In genomic region chr17:10135539-10136257, GRCh38 we compare ENCODE assay signal across 12 cellular contexts.
DNase-seq lines count a peak whose midpoint lies in the region; ATAC-seq, FAIRE-seq and TF ChIP-seq lines count a peak whose summit lies in the region.
"Had no signal": no experiment of that assay in that cellular context is flagged by ENCODE, and none has a peak within 500 bp of the region (broad histone marks: within the 10 kb centered on the region; RNA-seq: fewer than 3 reads in every experiment).

No MANE protein-coding gene starts in this region.

- no peaks in the 10 kb centered on the region for H3K36me3 ChIP-seq in sigmoid colon
- H3K36me3 ChIP-seq: ovary had no signal

- FAIRE-seq in D721Med (lab: Jason Lieb, UNC) = no peak
- FAIRE-seq: HepG2 had no signal

- WGBS in sigmoid colon, 2 donors = 51 to 72% methylated on average over 12 of the region's 12 CpGs

- intact Hi-C loops in left ventricle myocardium superior (cut with micrococcal nuclease) = no loop called here
- intact Hi-C loops in sigmoid colon (cut with DNase I) = no loop called here
- intact Hi-C loops in posterior vena cava (cut with DNase I) = no loop called here

- no peak overlapping the region for H3K4me3 ChIP-seq in sigmoid colon
- H3K4me3 ChIP-seq: ovary had no signal

- peaks cover 0 to 17% (median 14%) of the 10 kb centered on the region in 4 donors for H3K4me1 ChIP-seq in sigmoid colon

- no peak for TF ChIP-seq POLR2A in sigmoid colon (IDR thresholded peaks at IDR 0.05)

- TF ChIP-seq EP300 in sigmoid colon (IDR thresholded peaks at IDR 0.05) = no peak

- ATAC-seq in left ventricle myocardium superior (peak; percentile 62), HG03432 (IDR thresholded peaks at IDR 0.05; ENCODE audit: unreplicated experiment) (no peak)
- ATAC-seq: HepG2 had no signal

- TF ChIP-seq CTCF in sigmoid colon (IDR thresholded peaks at IDR 0.05) = no peak
- TF ChIP-seq CTCF in D721Med (IDR thresholded peaks at IDR 0.05; ENCODE audit: insufficient read depth, missing control alignments) = no peak

- H3K27me3 ChIP-seq in sigmoid colon = no peaks in the 10 kb centered on the region
- H3K27me3 ChIP-seq: ovary had no signal

- peak overlapping the region; percentile 19 to 62 (median 54) for H3K27ac ChIP-seq in sigmoid colon
- H3K27ac ChIP-seq: ovary had no signal

- no peaks in the 10 kb centered on the region for H3K9me3 ChIP-seq in sigmoid colon
- H3K9me3 ChIP-seq: ovary had no signal

- peak; percentile 78 for DNase-seq in EL
- DNase-seq in T1000 (lab: John Stamatoyannopoulos, UW) = peak; percentile 46
- DNase-seq in left ventricle myocardium superior = peak; percentile 44
- peak; percentile 89 for DNase-seq in sigmoid colon
- no peak for DNase-seq in D721Med (ENCODE audit: insufficient read length, low spot score)
- DNase-seq in posterior vena cava (ENCODE audit: low spot score) = no peak
- DNase-seq in NCI-H226 = no peak
- DNase-seq: activated CD4-positive, alpha-beta T cell treated with anti-CD3 and anti-CD28 coated beads for 1 hour; DMS153 had no signal

Comparison
In these comparisons a context has a peak if more than half of its experiments do, and no peak if none do; other contexts are left out.
1. DNase-seq: peak in EL (single experiment), T1000 (single experiment), left ventricle myocardium superior (single experiment) and sigmoid colon (single experiment); none in D721Med (single experiment), posterior vena cava (single experiment) and NCI-H226 (single experiment).